In genomic region chr22:21708960-21709359, GRCh38 we compare ENCODE assay signal across 1 cellular context.
TF ChIP-seq lines count a peak whose summit lies in the region.

No MANE protein-coding gene starts in this region.

TF ChIP-seq in K562, 482 proteins besides CTCF, POLR2A, EP300 and RAD21:
- TF ChIP-seq, protein P1, sequence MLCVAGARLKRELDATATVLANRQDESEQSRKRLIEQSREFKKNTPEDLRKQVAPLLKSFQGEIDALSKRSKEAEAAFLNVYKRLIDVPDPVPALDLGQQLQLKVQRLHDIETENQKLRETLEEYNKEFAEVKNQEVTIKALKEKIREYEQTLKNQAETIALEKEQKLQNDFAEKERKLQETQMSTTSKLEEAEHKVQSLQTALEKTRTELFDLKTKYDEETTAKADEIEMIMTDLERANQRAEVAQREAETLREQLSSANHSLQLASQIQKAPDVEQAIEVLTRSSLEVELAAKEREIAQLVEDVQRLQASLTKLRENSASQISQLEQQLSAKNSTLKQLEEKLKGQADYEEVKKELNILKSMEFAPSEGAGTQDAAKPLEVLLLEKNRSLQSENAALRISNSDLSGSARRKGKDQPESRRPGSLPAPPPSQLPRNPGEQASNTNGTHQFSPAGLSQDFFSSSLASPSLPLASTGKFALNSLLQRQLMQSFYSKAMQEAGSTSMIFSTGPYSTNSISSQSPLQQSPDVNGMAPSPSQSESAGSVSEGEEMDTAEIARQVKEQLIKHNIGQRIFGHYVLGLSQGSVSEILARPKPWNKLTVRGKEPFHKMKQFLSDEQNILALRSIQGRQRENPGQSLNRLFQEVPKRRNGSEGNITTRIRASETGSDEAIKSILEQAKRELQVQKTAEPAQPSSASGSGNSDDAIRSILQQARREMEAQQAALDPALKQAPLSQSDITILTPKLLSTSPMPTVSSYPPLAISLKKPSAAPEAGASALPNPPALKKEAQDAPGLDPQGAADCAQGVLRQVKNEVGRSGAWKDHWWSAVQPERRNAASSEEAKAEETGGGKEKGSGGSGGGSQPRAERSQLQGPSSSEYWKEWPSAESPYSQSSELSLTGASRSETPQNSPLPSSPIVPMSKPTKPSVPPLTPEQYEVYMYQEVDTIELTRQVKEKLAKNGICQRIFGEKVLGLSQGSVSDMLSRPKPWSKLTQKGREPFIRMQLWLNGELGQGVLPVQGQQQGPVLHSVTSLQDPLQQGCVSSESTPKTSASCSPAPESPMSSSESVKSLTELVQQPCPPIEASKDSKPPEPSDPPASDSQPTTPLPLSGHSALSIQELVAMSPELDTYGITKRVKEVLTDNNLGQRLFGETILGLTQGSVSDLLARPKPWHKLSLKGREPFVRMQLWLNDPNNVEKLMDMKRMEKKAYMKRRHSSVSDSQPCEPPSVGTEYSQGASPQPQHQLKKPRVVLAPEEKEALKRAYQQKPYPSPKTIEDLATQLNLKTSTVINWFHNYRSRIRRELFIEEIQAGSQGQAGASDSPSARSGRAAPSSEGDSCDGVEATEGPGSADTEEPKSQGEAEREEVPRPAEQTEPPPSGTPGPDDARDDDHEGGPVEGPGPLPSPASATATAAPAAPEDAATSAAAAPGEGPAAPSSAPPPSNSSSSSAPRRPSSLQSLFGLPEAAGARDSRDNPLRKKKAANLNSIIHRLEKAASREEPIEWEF (CRISPR knock-in tag; IDR thresholded peaks at IDR 0.05), result no peak
- TF ChIP-seq ZNF263 (CRISPR knock-in tag; IDR thresholded peaks at IDR 0.05; ENCODE audit: borderline replicate concordance) (no peak), ZNF644 (tag; IDR thresholded peaks at IDR 0.05; ENCODE audit: low read depth) (no peak), DDX20 (tag; IDR thresholded peaks at IDR 0.05; ENCODE audit: low read depth) (no peak), ZKSCAN3 (CRISPR knock-in tag; IDR thresholded peaks at IDR 0.05) (no peak), FOXA3 (CRISPR knock-in tag; conservative IDR thresholded peaks at IDR 0.05 in 1 of 2, IDR thresholded peaks at IDR 0.05 in 1 of 2) (no peak), ZC3H11A (IDR thresholded peaks at IDR 0.05; ENCODE audit: low read depth, low read length) (peak; percentile 16; the same call in 1 of the 2 replicates), ATF7 (IDR thresholded peaks at IDR 0.05) (no peak), SLC30A9 (CRISPR knock-in tag; IDR thresholded peaks at IDR 0.05) (no peak), HDAC3 (IDR thresholded peaks at IDR 0.05; ENCODE audit: borderline replicate concordance, partially characterized antibody) (no peak), ZFPM2 (CRISPR knock-in tag; IDR thresholded peaks at IDR 0.05) (no peak), ZFP1 (CRISPR knock-in tag; IDR thresholded peaks at IDR 0.05) (no peak), NR1H2 (CRISPR knock-in tag; IDR thresholded peaks at IDR 0.05) (no peak), ADNP (tag; IDR thresholded peaks at IDR 0.05) (no peak)
- TF ChIP-seq, protein P2, sequence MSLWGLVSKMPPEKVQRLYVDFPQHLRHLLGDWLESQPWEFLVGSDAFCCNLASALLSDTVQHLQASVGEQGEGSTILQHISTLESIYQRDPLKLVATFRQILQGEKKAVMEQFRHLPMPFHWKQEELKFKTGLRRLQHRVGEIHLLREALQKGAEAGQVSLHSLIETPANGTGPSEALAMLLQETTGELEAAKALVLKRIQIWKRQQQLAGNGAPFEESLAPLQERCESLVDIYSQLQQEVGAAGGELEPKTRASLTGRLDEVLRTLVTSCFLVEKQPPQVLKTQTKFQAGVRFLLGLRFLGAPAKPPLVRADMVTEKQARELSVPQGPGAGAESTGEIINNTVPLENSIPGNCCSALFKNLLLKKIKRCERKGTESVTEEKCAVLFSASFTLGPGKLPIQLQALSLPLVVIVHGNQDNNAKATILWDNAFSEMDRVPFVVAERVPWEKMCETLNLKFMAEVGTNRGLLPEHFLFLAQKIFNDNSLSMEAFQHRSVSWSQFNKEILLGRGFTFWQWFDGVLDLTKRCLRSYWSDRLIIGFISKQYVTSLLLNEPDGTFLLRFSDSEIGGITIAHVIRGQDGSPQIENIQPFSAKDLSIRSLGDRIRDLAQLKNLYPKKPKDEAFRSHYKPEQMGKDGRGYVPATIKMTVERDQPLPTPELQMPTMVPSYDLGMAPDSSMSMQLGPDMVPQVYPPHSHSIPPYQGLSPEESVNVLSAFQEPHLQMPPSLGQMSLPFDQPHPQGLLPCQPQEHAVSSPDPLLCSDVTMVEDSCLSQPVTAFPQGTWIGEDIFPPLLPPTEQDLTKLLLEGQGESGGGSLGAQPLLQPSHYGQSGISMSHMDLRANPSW (CRISPR knock-in tag; IDR thresholded peaks at IDR 0.05), result 0 out of 2 replicates have a peak, but pooled peaks have one; percentile 29
TF ChIP-seq in K562: peak in this region for 2.
